In the genomic region with DNA sequence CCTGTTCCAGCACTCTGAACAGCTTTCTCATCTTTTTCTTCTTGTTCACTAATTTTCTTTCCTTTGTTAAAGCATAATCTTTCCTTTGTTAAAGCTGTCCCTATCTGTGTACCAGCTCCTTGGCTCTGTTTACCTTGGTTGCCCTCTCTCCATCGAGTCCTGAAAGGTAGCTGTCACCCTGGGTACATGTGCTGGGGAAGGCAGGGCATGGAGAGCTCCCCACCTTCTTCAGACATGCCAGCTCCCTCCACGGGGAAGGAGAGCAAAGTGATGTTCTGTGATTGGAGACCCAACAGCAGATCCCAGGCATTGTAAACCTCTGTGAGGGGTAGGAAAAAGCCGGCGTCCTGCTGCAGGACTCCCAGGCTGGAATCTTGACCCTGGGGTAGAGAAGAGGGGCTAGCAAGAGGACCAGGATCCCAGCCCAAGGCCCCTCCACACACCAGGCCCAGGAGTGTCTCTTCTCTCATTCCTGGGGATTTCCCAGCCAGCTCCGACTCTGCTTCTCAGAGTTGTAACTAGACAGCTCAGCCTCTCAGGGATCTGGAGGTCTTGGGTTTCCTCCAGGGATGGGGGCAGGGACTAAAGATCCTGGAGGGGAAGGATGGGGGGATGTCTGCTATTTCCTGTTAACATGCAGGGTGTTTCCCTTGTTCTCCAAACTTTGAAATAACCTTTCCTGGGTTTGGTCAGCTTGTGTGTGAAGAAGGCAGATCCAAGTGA, we compare ENCODE assay signal across 12 cellular contexts. TPM values are rescaled to one million over a fixed set of nuclear protein-coding genes. Genes with fewer than 3 reads are reported as not detected.
DNase-seq lines count a peak whose midpoint lies in the region; ATAC-seq, FAIRE-seq and TF ChIP-seq lines count a peak whose summit lies in the region.
"Had no signal": no experiment of that assay in that cellular context is flagged by ENCODE, and none has a peak within 500 bp of the region (broad histone marks: within the 10 kb centered on the region; RNA-seq: fewer than 3 reads in every experiment).

No MANE protein-coding gene starts in this region.

- H3K4me3 ChIP-seq in A673 (ENCODE audit: low read depth, low read length, poor library complexity, severe bottlenecking): no peak overlapping the region
- H3K4me3 ChIP-seq in upper lobe of left lung: no peak overlapping the region
- H3K4me3 ChIP-seq: suprapubic skin had no signal

- H3K27ac ChIP-seq in A673 (ENCODE audit: low read depth, low read length, poor library complexity, severe bottlenecking): no peak overlapping the region
- H3K27ac ChIP-seq in upper lobe of left lung: peak overlapping the region in 1 of 4 donors; percentile 54
- H3K27ac ChIP-seq: suprapubic skin had no signal

- no peak for TF ChIP-seq EP300 in upper lobe of left lung (IDR thresholded peaks at IDR 0.05)

- DNase-seq in A673 (ENCODE audit: low spot score) (peak; percentile 27), HTR-8/SVneo (ENCODE audit: insufficient read length, low spot score) (peak; percentile 52), astrocyte of the hippocampus (ENCODE audit: low read depth, low spot score) (peak; percentile 62), iPS-NIHi7 (ENCODE audit: extremely low spot score) (peak; percentile 26), upper lobe of left lung (no peak), retina (no peak), SK-N-DZ (ENCODE audit: low spot score) (no peak), NCI-H510A (lab: John Stamatoyannopoulos, UW) (no peak)
- DNase-seq: activated gamma-delta T cell treated with Interleukin-2 at 50 U/mL for 16 hours, NCI-H446 treated with DMSO at 0.1 percent for 48 hours had no signal

- H3K27me3 ChIP-seq in A673 (replicated peaks; ENCODE audit: insufficient read depth, low read depth, low read length, poor library complexity) (no peaks in the 10 kb centered on the region), upper lobe of left lung (no peaks in the 10 kb centered on the region)
- H3K27me3 ChIP-seq: suprapubic skin had no signal

- peaks cover 15% of the 10 kb centered on the region for H3K4me1 ChIP-seq in A673 (ENCODE audit: insufficient read depth, low read length, poor library complexity, severe bottlenecking)
- peaks cover 22 to 46% (median 36%) of the 10 kb centered on the region in 4 donors for H3K4me1 ChIP-seq in upper lobe of left lung

- CTCF ChIA-PET in A673 (lab: Charles Lee): interaction anchor here (0.5 to 1.9 kb wide), 3 partner anchors 11 to 251 kb away, joined by 4 to 12 read pairs (median 7); no protein-coding TSS in a partner anchor

- H3K36me3 ChIP-seq in A673 (ENCODE audit: insufficient read depth, low read length, poor library complexity, severe bottlenecking) (no peaks in the 10 kb centered on the region), upper lobe of left lung (no peaks in the 10 kb centered on the region)
- H3K36me3 ChIP-seq: suprapubic skin had no signal

- no peak for ATAC-seq in upper lobe of left lung (ENCODE audit: low FRiP score in 2 of 2)

- no peak for FAIRE-seq in HTR-8/SVneo (lab: Jason Lieb, UNC)
- FAIRE-seq: G401.6 had no signal

- H3K9me3 ChIP-seq in A673 (ENCODE audit: low read depth, low read length, poor library complexity, severe bottlenecking) (no peaks in the 10 kb centered on the region), upper lobe of left lung (no peaks in the 10 kb centered on the region)
- H3K9me3 ChIP-seq: suprapubic skin had no signal

- TF ChIP-seq CTCF in A673 (conservative IDR thresholded peaks at IDR 0.05; ENCODE audit: low read depth, low read length): no peak
- TF ChIP-seq CTCF in upper lobe of left lung (IDR thresholded peaks at IDR 0.05): no peak

- no peak for TF ChIP-seq POLR2A in upper lobe of left lung (IDR thresholded peaks at IDR 0.05)

- BruUV-seq in A673 (replicated peaks; lab: Mats Ljungman, UMichigan): no TSS peak

- POLR2A ChIA-PET in A673 (lab: Charles Lee; ENCODE audit: low non-redundant PET): interaction anchor here (0.6 kb wide), 1 partner anchor 1768 kb away, joined by 3 read pairs; a partner anchor contains a TSS

- intact Hi-C loops in A673 (cut with micrococcal nuclease; ENCODE audit: unreplicated experiment): no loop called here

- WGBS in upper lobe of left lung, 2 donors: 28 to 47% methylated on average over 5 of the region's 5 CpGs

RNA-seq across cellular contexts. Expression of a gene that starts 34.4 kb away (rescaled TPM):
- total RNA-seq in A673 (2021): 2.2 and 3.0 TPM in 2 replicates
- 1 to 10 TPM; 1.3 to 7.2 (median 3.8) TPM for total RNA-seq in upper lobe of left lung
- polyA plus RNA-seq in SK-N-DZ (2014; cell fraction: cytosol; rRNA removed): 7.5 and 9.4 TPM in 2 replicates
- 7.3 and 9.3 TPM in 2 replicates for polyA plus RNA-seq in SK-N-DZ (2014; cell fraction: nucleus; rRNA removed)

RNA-seq across cellular contexts. Expression of a gene that starts 50.6 kb away (rescaled TPM):
- total RNA-seq in A673 (2021): 7.1 and 7.5 TPM in 2 replicates
- total RNA-seq in upper lobe of left lung: 10 to 100 TPM in 3 of 6 donors, 1 to 10 TPM in 3; 8.4 to 15.7 (median 10.6) TPM
- 4.9 and 6.7 TPM in 2 replicates for polyA plus RNA-seq in SK-N-DZ (2014; cell fraction: cytosol; rRNA removed)
- polyA plus RNA-seq in SK-N-DZ (2014; cell fraction: nucleus; rRNA removed): 1.9 and 2.7 TPM in 2 replicates

RNA-seq across cellular contexts. Expression of a gene that starts 59.4 kb away (rescaled TPM):
- total RNA-seq in A673 (2021) (0.45 and 0.83 TPM in 2 replicates), upper lobe of left lung (10 to 100 TPM in 3 of 6 donors, 1 to 10 TPM in 3; 8.5 to 14.7 (median 10.3) TPM)
- polyA plus RNA-seq in SK-N-DZ (2014; cell fraction: cytosol; rRNA removed): 1.3 and 1.6 TPM in 2 replicates
- polyA plus RNA-seq in SK-N-DZ (2014; cell fraction: nucleus; rRNA removed): 0.13 and 0.60 TPM in 2 replicates

Comparison
In these comparisons a context has a peak if more than half of its experiments do, and no peak if none do; other contexts are left out.
1. DNase-seq: peak in A673 (single experiment), HTR-8/SVneo (single experiment), astrocyte of the hippocampus (single experiment) and iPS-NIHi7 (single experiment); none in upper lobe of left lung (0 of 2), retina (single experiment), SK-N-DZ (single experiment) and NCI-H510A (single experiment).